In genomic region chr20:32569380-32570305, GRCh38 we compare ENCODE assay signal across 13 cellular contexts. TPM values are rescaled to one million over a fixed set of nuclear protein-coding genes. Genes with fewer than 3 reads are reported as not detected.
A peak's percentile ranks its signal among the peaks of the same experiment; 100 is the strongest.
DNase-seq lines count a peak whose midpoint lies in the region; ATAC-seq and TF ChIP-seq lines count a peak whose summit lies in the region.
"Had no signal": no experiment of that assay in that cellular context is flagged by ENCODE, and none has a peak within 500 bp of the region (broad histone marks: within the 10 kb centered on the region; RNA-seq: fewer than 3 reads in every experiment).

No MANE protein-coding gene starts in this region.

- WGBS in ovary, 3 donors, result 87 to 92% (median 92%) methylated on average over 9 of the region's 9 CpGs
- 88 to 95% methylated on average over 7 to 9 of the region's 9 CpGs for WGBS in upper lobe of left lung, 2 donors

- DNase-seq in CD8-positive, alpha-beta T cell, result peak in 1 of 7 experiments; percentile 32
- DNase-seq in NCI-H69 (lab: John Stamatoyannopoulos, UW), result peak; percentile 63
- DNase-seq in choroid plexus epithelial cell (ENCODE audit: low read depth), result peak; percentile 33
- peak; percentile 84 for DNase-seq in natural killer cell treated with Interleukin-12 subunit alpha and Interleukin-12 subunit beta and Interleukin-15 and Interleukin-18, amount 100 ng/mL, for 72 hours (ENCODE audit: low spot score)
- DNase-seq in ovary, result no peak
- no peak for DNase-seq in NCI-H187 treated with DMSO at 0.1 percent for 48 hours (lab: John Stamatoyannopoulos, UW)
- DNase-seq in upper lobe of left lung, result no peak
- DNase-seq: activated CD4-positive, alpha-beta T cell treated with anti-CD3 and anti-CD28 coated beads for 1 hour; AML-193; DMS53; HFFc6; KG1; NCI-H1105 treated with DMSO at 0.1 percent for 48 hours had no signal

- CTCF ChIA-PET in CD8-positive, alpha-beta T cell (lab: Charles Lee), result interaction anchor here (0.6 to 1.3 kb wide), 4 partner anchors 8 to 155 kb away, joined by 3 to 8 read pairs (median 3); no protein-coding TSS in a partner anchor

- no peaks in the 10 kb centered on the region for H3K27me3 ChIP-seq in CD8-positive, alpha-beta T cell (ENCODE audit: insufficient read depth, low read length)
- H3K27me3 ChIP-seq in ovary (no peaks in the 10 kb centered on the region), upper lobe of left lung (no peaks in the 10 kb centered on the region)

- peaks cover 41% of the 10 kb centered on the region for H3K4me1 Mint-ChIP-seq in CD8-positive, alpha-beta T cell (ENCODE audit: low read depth)
- peaks cover 44 to 54% of the 10 kb centered on the region in 2 donors for H3K4me1 Mint-ChIP-seq in natural killer cell treated with Interleukin-12 subunit alpha and Interleukin-12 subunit beta and Interleukin-15 and Interleukin-18, amount 100 ng/mL, for 72 hours (ENCODE audit: low read depth in 2 of 2)

- H3K4me3 ChIP-seq in CD8-positive, alpha-beta T cell (ENCODE audit: low read depth, low read length), result no peak overlapping the region
- H3K4me3 ChIP-seq in choroid plexus epithelial cell (ENCODE audit: low read depth, low read length), result no peak overlapping the region
- no peak overlapping the region for H3K4me3 ChIP-seq in ovary
- no peak overlapping the region for H3K4me3 ChIP-seq in upper lobe of left lung

- peak; percentile 7 for ATAC-seq in CD8-positive, alpha-beta T cell
- peak; percentile 86 to 87 for ATAC-seq in natural killer cell treated with Interleukin-12 subunit alpha and Interleukin-12 subunit beta and Interleukin-15 and Interleukin-18, amount 100 ng/mL, for 72 hours
- no peak for ATAC-seq in upper lobe of left lung (ENCODE audit: low FRiP score in 2 of 2)

- H3K27me3 Mint-ChIP-seq in CD8-positive, alpha-beta T cell (ENCODE audit: low read depth), result no peaks in the 10 kb centered on the region
- H3K27me3 Mint-ChIP-seq in natural killer cell treated with Interleukin-12 subunit alpha and Interleukin-12 subunit beta and Interleukin-15 and Interleukin-18, amount 100 ng/mL, for 72 hours, result no peaks in the 10 kb centered on the region

- intact Hi-C loops in CD8-positive, alpha-beta T cell (cut with DNase I, micrococcal nuclease), result no loop called here
- intact Hi-C loops in ovary (cut with DNase I), result no loop called here

- TF ChIP-seq EP300 in ovary (IDR thresholded peaks at IDR 0.05) (no peak), upper lobe of left lung (IDR thresholded peaks at IDR 0.05) (no peak)

- H3K27ac ChIP-seq in CD8-positive, alpha-beta T cell (ENCODE audit: low read depth, low read length), result no peak overlapping the region
- H3K27ac ChIP-seq in ovary, result no peak overlapping the region
- no peak overlapping the region for H3K27ac ChIP-seq in upper lobe of left lung

- peak overlapping the region; percentile 85 for H3K27ac Mint-ChIP-seq in CD8-positive, alpha-beta T cell
- no peak overlapping the region for H3K27ac Mint-ChIP-seq in natural killer cell treated with Interleukin-12 subunit alpha and Interleukin-12 subunit beta and Interleukin-15 and Interleukin-18, amount 100 ng/mL, for 72 hours
- H3K27ac Mint-ChIP-seq: HFFc6 had no signal

- no peak overlapping the region for H3K4me3 Mint-ChIP-seq in CD8-positive, alpha-beta T cell
- peak overlapping the region; percentile 64 for H3K4me3 Mint-ChIP-seq in natural killer cell treated with Interleukin-12 subunit alpha and Interleukin-12 subunit beta and Interleukin-15 and Interleukin-18, amount 100 ng/mL, for 72 hours
- H3K4me3 Mint-ChIP-seq: HFFc6 had no signal

- peaks cover 12% of the 10 kb centered on the region for H3K36me3 Mint-ChIP-seq in CD8-positive, alpha-beta T cell
- no peaks in the 10 kb centered on the region for H3K36me3 Mint-ChIP-seq in natural killer cell treated with Interleukin-12 subunit alpha and Interleukin-12 subunit beta and Interleukin-15 and Interleukin-18, amount 100 ng/mL, for 72 hours

- no peaks in the 10 kb centered on the region for H3K9me3 ChIP-seq in CD8-positive, alpha-beta T cell (ENCODE audit: low read length)
- H3K9me3 ChIP-seq in ovary (no peaks in the 10 kb centered on the region), upper lobe of left lung (no peaks in the 10 kb centered on the region)

- POLR2A ChIA-PET in CD8-positive, alpha-beta T cell (lab: Charles Lee), result interaction anchor here (1.1 to 1.7 kb wide), 4 partner anchors 11 to 47 kb away, joined by 4 to 6 read pairs (median 4); no protein-coding TSS in a partner anchor

- TF ChIP-seq CTCF in CD8-positive, alpha-beta T cell (IDR thresholded peaks at IDR 0.05), result no peak
- TF ChIP-seq CTCF in choroid plexus epithelial cell (conservative IDR thresholded peaks at IDR 0.05; ENCODE audit: low read depth, low read length) (no peak), ovary (IDR thresholded peaks at IDR 0.05) (no peak), upper lobe of left lung (IDR thresholded peaks at IDR 0.05) (no peak)

- no peaks in the 10 kb centered on the region for H3K36me3 ChIP-seq in CD8-positive, alpha-beta T cell (ENCODE audit: insufficient read depth, low read length)
- H3K36me3 ChIP-seq in ovary (no peaks in the 10 kb centered on the region), upper lobe of left lung (no peaks in the 10 kb centered on the region)

- peaks cover 88% of the 10 kb centered on the region for H3K4me1 ChIP-seq in CD8-positive, alpha-beta T cell (ENCODE audit: insufficient read depth, low read length)
- H3K4me1 ChIP-seq in ovary (ENCODE audit: insufficient read depth) (no peaks in the 10 kb centered on the region), upper lobe of left lung (peaks cover 4 to 20% (median 9%) of the 10 kb centered on the region in 4 donors)

- H3K9me3 Mint-ChIP-seq in CD8-positive, alpha-beta T cell, result no peaks in the 10 kb centered on the region
- H3K9me3 Mint-ChIP-seq in natural killer cell treated with Interleukin-12 subunit alpha and Interleukin-12 subunit beta and Interleukin-15 and Interleukin-18, amount 100 ng/mL, for 72 hours, result no peaks in the 10 kb centered on the region
- H3K9me3 Mint-ChIP-seq: HFFc6 had no signal

- TF ChIP-seq POLR2A in ovary (IDR thresholded peaks at IDR 0.05), result no peak
- no peak for TF ChIP-seq POLR2A in upper lobe of left lung (IDR thresholded peaks at IDR 0.05)

RNA-seq across cellular contexts. Expression of gene NOL4L, which starts 15.5 kb away (rescaled TPM):
- 10 to 100 TPM; 39.1 to 39.7 TPM for total RNA-seq in CD8-positive, alpha-beta T cell
- 10 to 100 TPM; 20.0 to 20.1 TPM for total RNA-seq in natural killer cell treated with Interleukin-12 subunit alpha and Interleukin-12 subunit beta and Interleukin-15 and Interleukin-18, amount 100 ng/mL, for 72 hours
- total RNA-seq in ovary (10 to 100 TPM in 5 of 7 donors, 1 to 10 TPM in 2; 3.3 to 17.1 (median 10.7) TPM), upper lobe of left lung (10 to 100 TPM; 13.4 to 40.2 (median 19.0) TPM)
- 1 to 10 TPM; 3.8 to 7.6 TPM for polyA plus RNA-seq in ovary

Comparison
In these comparisons a context has a peak if more than half of its experiments do, and no peak if none do; other contexts are left out.
1. ATAC-seq: peak in CD8-positive, alpha-beta T cell (single experiment) and natural killer cell treated with Interleukin-12 subunit alpha and Interleukin-12 subunit beta and Interleukin-15 and Interleukin-18, amount 100 ng/mL, for 72 hours (2 of 2); none in upper lobe of left lung (0 of 2).
2. DNase-seq: peak in NCI-H69 (single experiment), choroid plexus epithelial cell (single experiment) and natural killer cell treated with Interleukin-12 subunit alpha and Interleukin-12 subunit beta and Interleukin-15 and Interleukin-18, amount 100 ng/mL, for 72 hours (single experiment); none in ovary (0 of 5), NCI-H187 treated with DMSO at 0.1 percent for 48 hours (single experiment) and upper lobe of left lung (0 of 2).